Comparison of ENCODE assay signal across 15 cellular contexts in genomic region chr6:46584586-46584985, GRCh38.
"Had no signal": no experiment of that assay in that cellular context is flagged by ENCODE, and none has a peak within 500 bp of the region (broad histone marks: within the 10 kb centered on the region; RNA-seq: fewer than 3 reads in every experiment).

No MANE protein-coding gene starts in this region.

- H3K4me1 Mint-ChIP-seq: activated CD4-positive, alpha-beta T cell treated with anti-CD3 and anti-CD28 coated beads for 36 hours; activated naive CD8-positive, alpha-beta T cell treated with anti-CD3 and anti-CD28 coated beads, Interleukin-2, amount 10 ng/mL, durations not matched to agents 7 days and 5 days; central memory CD8-positive, alpha-beta T cell; nephron progenitor cell; T-cell had no signal

- H3K4me3 Mint-ChIP-seq: activated CD4-positive, alpha-beta T cell treated with anti-CD3 and anti-CD28 coated beads for 36 hours; activated CD8-positive, alpha-beta T cell treated with anti-CD3 and anti-CD28 coated beads for 36 hours; activated naive CD8-positive, alpha-beta T cell treated with anti-CD3 and anti-CD28 coated beads, Interleukin-2, amount 10 ng/mL, durations not matched to agents 7 days and 5 days; central memory CD8-positive, alpha-beta T cell; nephron progenitor cell; T-cell had no signal

- H3K9me3 ChIP-seq: suprapubic skin, upper lobe of left lung had no signal

- H3K4me3 ChIP-seq: suprapubic skin, upper lobe of left lung had no signal

- DNase-seq: activated CD4-positive, alpha-beta T cell treated with anti-CD3 and anti-CD28 coated beads for 36 hours; activated CD8-positive, alpha-beta memory T cell treated with anti-CD3 and anti-CD28 coated beads, Interleukin-2, amount 50 U/mL, for 4 hours; activated CD8-positive, alpha-beta T cell treated with anti-CD3 and anti-CD28 coated beads for 36 hours; activated naive CD8-positive, alpha-beta T cell treated with anti-CD3 and anti-CD28 coated beads, Interleukin-2, amount 10 ng/mL, durations not matched to agents 7 days and 5 days; aorta; effector memory CD4-positive, alpha-beta T cell; nephron progenitor cell; stimulated activated CD4-positive, alpha-beta T cell treated with anti-CD3 and anti-CD28 coated beads, Interleukin-4, amount 100 ng/mL, for 1 hour; stimulated activated CD8-positive, alpha-beta memory T cell treated with anti-CD3 and anti-CD28 coated beads, Interleukin-4, amount 100 ng/mL, for 48 hours; stimulated activated naive CD8-positive, alpha-beta T cell treated with anti-CD3 and anti-CD28 coated beads, Interleukin-15, Interleukin-2, amounts not matched to agents 100 U/mL and 50 U/mL, for 24 hours; T-cell; upper lobe of left lung; WERI-Rb-1 had no signal

- H3K4me1 ChIP-seq: suprapubic skin, upper lobe of left lung had no signal

- H3K27me3 ChIP-seq: suprapubic skin, upper lobe of left lung had no signal

- H3K36me3 Mint-ChIP-seq: activated naive CD8-positive, alpha-beta T cell treated with anti-CD3 and anti-CD28 coated beads, Interleukin-2, amount 10 ng/mL, durations not matched to agents 7 days and 5 days; T-cell had no signal

- H3K27ac ChIP-seq: suprapubic skin, upper lobe of left lung, WERI-Rb-1 had no signal

- H3K36me3 ChIP-seq: suprapubic skin, upper lobe of left lung, WERI-Rb-1 had no signal

- H3K9me3 Mint-ChIP-seq: activated CD8-positive, alpha-beta T cell treated with anti-CD3 and anti-CD28 coated beads for 36 hours; activated naive CD8-positive, alpha-beta T cell treated with anti-CD3 and anti-CD28 coated beads, Interleukin-2, amount 10 ng/mL, durations not matched to agents 7 days and 5 days; central memory CD8-positive, alpha-beta T cell; nephron progenitor cell; T-cell had no signal

- H3K27ac Mint-ChIP-seq: activated CD4-positive, alpha-beta T cell treated with anti-CD3 and anti-CD28 coated beads for 36 hours; activated CD8-positive, alpha-beta T cell treated with anti-CD3 and anti-CD28 coated beads for 36 hours; activated naive CD8-positive, alpha-beta T cell treated with anti-CD3 and anti-CD28 coated beads, Interleukin-2, amount 10 ng/mL, durations not matched to agents 7 days and 5 days; nephron progenitor cell; T-cell had no signal
